Comparison of ENCODE assay signal across 19 cellular contexts in the genomic region with DNA sequence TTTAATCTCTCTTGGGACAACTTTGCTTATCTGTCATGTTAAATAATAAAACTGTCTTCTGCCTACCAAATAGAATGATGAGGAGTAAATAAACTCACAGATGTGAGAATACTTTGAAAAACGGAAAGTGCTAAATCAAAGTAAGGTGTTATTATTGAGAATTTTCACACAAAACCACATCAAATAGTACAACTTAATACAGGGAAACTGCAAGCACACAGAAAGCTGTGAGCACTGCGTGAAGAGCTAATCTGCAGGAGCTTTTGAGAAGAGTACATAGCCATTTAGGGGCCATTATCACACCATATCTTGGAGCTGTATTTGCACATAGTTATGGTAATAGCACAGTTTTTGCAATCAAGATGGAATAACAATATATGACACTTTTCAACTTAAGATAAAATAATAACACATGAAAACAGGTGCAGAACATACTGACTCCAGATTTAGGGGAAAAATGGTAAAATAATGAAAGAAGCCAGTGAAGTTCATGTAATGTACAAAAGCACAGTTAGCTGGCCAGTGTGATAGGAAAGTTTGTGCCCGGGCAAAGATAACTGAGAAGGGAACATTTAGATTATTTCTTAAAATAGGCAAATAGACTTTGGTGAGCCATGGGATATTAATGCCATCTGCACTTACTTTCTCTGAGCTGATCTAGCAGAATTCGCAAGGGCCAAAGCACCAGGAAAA.
"Had no signal": no experiment of that assay in that cellular context is flagged by ENCODE, and none has a peak within 500 bp of the region (broad histone marks: within the 10 kb centered on the region; RNA-seq: fewer than 3 reads in every experiment).

No MANE protein-coding gene starts in this region.

- H3K4me1 ChIP-seq: esophagus squamous epithelium, foreskin keratinocyte, left lung, parathyroid adenoma, prostate gland, spleen, tibial artery, upper lobe of left lung, uterus had no signal

- H3K79me2 ChIP-seq: parathyroid adenoma had no signal

- ATAC-seq: foreskin keratinocyte; left lung; stimulated activated memory B cell treated with anti-CD40 and anti-IgM and Interleukin-4, amounts not matched to agents 10 μg/mL and 1 μg/mL and 100 μg/mL, for 72 hours had no signal

- H3K27ac ChIP-seq: esophagus squamous epithelium, foreskin keratinocyte, left lung, parathyroid adenoma, prostate gland, spleen, tibial artery, upper lobe of left lung, uterus had no signal

- DNase-seq: dermis blood vessel endothelial cell; esophagus squamous epithelium; foreskin keratinocyte; immature natural killer cell; left lung; mesenchymal stem cell; midbrain; occipital lobe; spleen; stimulated activated CD4-positive, alpha-beta T cell treated with anti-CD3 and anti-CD28 coated beads, Interleukin-15, amount 100 ng/mL, for 24 hours; stimulated activated CD4-positive, alpha-beta T cell treated with anti-CD3 and anti-CD28 coated beads, Interleukin-1b, Interleukin-23, amount 100 ng/mL, for 48 hours; stimulated activated CD4-positive, alpha-beta T cell treated with anti-CD3 and anti-CD28 coated beads, Interleukin-4, amount 100 ng/mL, for 24 hours; tibial artery; upper lobe of left lung; uterus had no signal

- H3K9ac ChIP-seq: parathyroid adenoma had no signal

- H3K4me3 ChIP-seq: esophagus squamous epithelium, left lung, lung, prostate gland, spleen, tibial artery, upper lobe of left lung, uterus had no signal

- H2AFZ ChIP-seq: parathyroid adenoma had no signal

- H3K9me3 ChIP-seq: esophagus squamous epithelium, left lung, prostate gland, spleen, tibial artery, upper lobe of left lung, uterus had no signal

- H3K27me3 ChIP-seq: esophagus squamous epithelium, foreskin keratinocyte, left lung, spleen, tibial artery, upper lobe of left lung, uterus had no signal

- H3K36me3 ChIP-seq: esophagus squamous epithelium, left lung, prostate gland, tibial artery, upper lobe of left lung, uterus had no signal
